In the genomic region with DNA sequence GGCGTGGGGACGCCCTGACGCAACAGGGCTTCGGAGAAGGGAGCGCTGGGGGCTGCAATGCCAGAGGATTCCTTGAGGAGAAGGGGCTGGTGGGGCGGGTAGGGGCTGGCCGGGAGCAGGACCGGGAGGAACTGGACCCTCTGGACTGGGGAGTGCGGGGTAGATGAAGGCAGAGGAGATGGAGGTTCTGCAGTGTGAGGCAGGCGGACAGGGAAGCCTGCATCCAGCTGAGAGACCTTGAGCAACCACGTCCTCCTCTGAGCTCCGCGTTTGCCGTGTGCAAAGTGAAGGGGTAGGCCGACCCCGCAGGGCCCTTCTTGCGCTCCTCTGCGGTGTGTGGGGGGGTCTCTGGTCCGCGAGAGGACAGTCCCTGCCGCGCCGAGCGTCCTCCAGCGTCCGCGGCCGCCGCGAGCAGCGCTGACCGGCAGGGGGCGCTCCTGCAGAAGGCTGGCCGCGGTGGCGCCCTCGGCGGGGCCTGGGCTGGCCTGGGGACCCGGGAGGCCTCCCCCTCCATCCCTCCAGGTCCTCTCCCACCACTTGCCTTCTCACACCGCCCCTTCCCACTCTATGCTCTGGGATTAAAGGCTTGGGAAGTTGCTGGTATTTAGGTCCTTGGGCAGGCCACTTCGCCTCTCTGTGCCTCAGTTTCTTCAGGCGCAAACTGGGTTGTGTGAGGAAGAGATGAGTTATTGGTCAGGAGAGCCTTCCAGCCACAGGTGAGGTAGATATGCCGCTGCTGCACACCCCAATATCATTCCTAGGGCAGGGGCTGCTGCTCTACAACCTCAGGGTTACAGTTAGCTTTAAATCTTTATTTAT, we compare ENCODE assay signal across 8 cellular contexts. TPM values are rescaled to one million over a fixed set of nuclear protein-coding genes. Genes with fewer than 3 reads are reported as not detected.
DNase-seq lines count a peak whose midpoint lies in the region; ATAC-seq and TF ChIP-seq lines count a peak whose summit lies in the region.

No MANE protein-coding gene starts in this region.

- no peaks in the 10 kb centered on the region for H3K4me1 Mint-ChIP-seq in nephron

- no peaks in the 10 kb centered on the region for H3K36me3 Mint-ChIP-seq in nephron (ENCODE audit: low read depth)

- peak; percentile 71 to 84 (median 80) for TF ChIP-seq CTCF in nephron (IDR thresholded peaks at IDR 0.05; ENCODE audit: unreplicated experiment in 3 of 3)

- ATAC-seq in HG03025 (IDR thresholded peaks at IDR 0.05; ENCODE audit: low FRiP score, unreplicated experiment) (no peak), HG03045 (IDR thresholded peaks at IDR 0.05; ENCODE audit: unreplicated experiment) (no peak)

- H3K9me3 Mint-ChIP-seq in nephron: peaks cover 19% of the 10 kb centered on the region

- peaks cover 59% of the 10 kb centered on the region for H3K27me3 Mint-ChIP-seq in nephron (ENCODE audit: low read depth)

- no peak overlapping the region for H3K4me3 Mint-ChIP-seq in nephron

- H3K27ac Mint-ChIP-seq in nephron: no peak overlapping the region

- DNase-seq in CD1c-positive myeloid dendritic cell (ENCODE audit: extremely low spot score): peak; percentile 46
- DNase-seq in NCI-H1694 treated with DMSO at 0.1 percent for 48 hours (lab: John Stamatoyannopoulos, UW): peak; percentile 23
- peak; percentile 46 for DNase-seq in dermis blood vessel endothelial cell
- DNase-seq in NCI-H1436 (lab: John Stamatoyannopoulos, UW): no peak
- no peak for DNase-seq in central memory CD4-positive, alpha-beta T cell

RNA-seq across cellular contexts. Expression of gene WNT9B, which starts 9.6 kb away (rescaled TPM):
- total RNA-seq in dermis blood vessel endothelial cell: not detected in 2 replicates

RNA-seq across cellular contexts. Expression of gene WNT3, which starts 23.3 kb away (rescaled TPM):
- 0.65 and 0.85 TPM in 2 replicates for total RNA-seq in dermis blood vessel endothelial cell

Comparison
In these comparisons a context has a peak if more than half of its experiments do, and no peak if none do; other contexts are left out.
1. DNase-seq: peak in CD1c-positive myeloid dendritic cell (single experiment), NCI-H1694 treated with DMSO at 0.1 percent for 48 hours (single experiment) and dermis blood vessel endothelial cell (single experiment); none in NCI-H1436 (single experiment) and central memory CD4-positive, alpha-beta T cell (single experiment).